ENCODE assay signal across 8 cellular contexts in the genomic region with DNA sequence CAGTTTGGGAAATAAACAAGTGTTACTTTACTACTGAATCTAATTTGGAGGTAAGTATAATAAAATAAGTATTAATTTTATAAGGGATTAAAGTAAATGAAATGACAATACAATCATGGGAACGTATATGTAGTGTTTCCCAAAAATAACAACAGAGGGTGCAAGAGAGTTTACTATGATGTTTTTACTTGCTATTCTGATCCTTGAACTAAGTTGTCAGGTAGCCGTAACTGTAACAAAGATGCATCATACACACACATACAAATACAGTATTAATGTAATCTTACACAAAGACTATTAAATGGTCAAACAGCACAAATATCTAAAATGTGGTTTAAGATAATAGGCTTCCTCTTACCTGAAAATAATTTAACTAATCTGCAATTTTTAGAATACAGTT.
DNase-seq lines count a peak whose midpoint lies in the region; ATAC-seq and TF ChIP-seq lines count a peak whose summit lies in the region.

No MANE protein-coding gene starts in this region.

- H2AFZ ChIP-seq in mammary epithelial cell (ENCODE audit: low read depth, low read length) = no peak overlapping the region

- H4K20me1 ChIP-seq in mammary epithelial cell (ENCODE audit: insufficient read depth, low read length) = no peaks in the 10 kb centered on the region

- H3K9me3 Mint-ChIP-seq in nephron progenitor cell = no peaks in the 10 kb centered on the region

- H3K27ac Mint-ChIP-seq in nephron progenitor cell = no peak overlapping the region

- intact Hi-C loops in mammary epithelial cell (cut with micrococcal nuclease) = loop anchor here (1.0 to 5.0 kb wide), 4 partner anchors 211 to 866 kb away; no protein-coding TSS in a partner anchor
- intact Hi-C loops in lower lobe of right lung (cut with DNase I) = no loop called here

- H3K4me3 Mint-ChIP-seq in nephron progenitor cell = no peak overlapping the region

- in situ Hi-C loops in mammary epithelial cell (cut with MboI; ENCODE audit: low sequenced_read_pairs in 2 of 2) = loop anchor here (25.0 kb wide), 1 partner anchor 406 kb away; no protein-coding TSS in a partner anchor

- H3K9ac ChIP-seq in mammary epithelial cell (ENCODE audit: insufficient read depth, low read length) = no peak overlapping the region

- no peaks in the 10 kb centered on the region for H3K79me2 ChIP-seq in mammary epithelial cell (ENCODE audit: insufficient read depth, low read length)

- H3K4me1 ChIP-seq in mammary epithelial cell (ENCODE audit: insufficient read depth, low read length) = no peaks in the 10 kb centered on the region
- H3K4me1 ChIP-seq in lower lobe of right lung = no peaks in the 10 kb centered on the region

- CTCF ChIA-PET in mammary epithelial cell (lab: Charles Lee; ENCODE audit: low non-redundant PET) = no interaction called here

- DNase-seq in AG08395 (ENCODE audit: low spot score) (peak; percentile 18), NCI-H2196 treated with DMSO at 0.1 percent for 48 hours (lab: John Stamatoyannopoulos, UW; ENCODE audit: unreplicated experiment) (peak; percentile 3), mammary epithelial cell (peak; percentile 23), lower lobe of right lung (no peak), nephron progenitor cell (no peak)

- dilution Hi-C loops in mammary epithelial cell (cut with HindIII; ENCODE audit: low sequenced_read_pairs) = loop anchor here (25.0 kb wide), 1 partner anchor 406 kb away; no protein-coding TSS in a partner anchor

- TF ChIP-seq CTCF in mammary epithelial cell (conservative IDR thresholded peaks at IDR 0.05 in 1 of 2, IDR thresholded peaks at IDR 0.05 in 1 of 2; ENCODE audit: extremely low read depth in 1 of 2, insufficient read depth in 1 of 2, low read depth in 1 of 2, low read length in 2 of 2) (peak; percentile 32 to 53), lower lobe of right lung (IDR thresholded peaks at IDR 0.05) (peak; percentile 39), nephron progenitor cell (IDR thresholded peaks at IDR 0.05) (no peak)

- H3K4me1 Mint-ChIP-seq in nephron progenitor cell = no peaks in the 10 kb centered on the region

- no peaks in the 10 kb centered on the region for H3K36me3 Mint-ChIP-seq in nephron progenitor cell (ENCODE audit: low read depth)

- no peaks in the 10 kb centered on the region for H3K27me3 ChIP-seq in mammary epithelial cell (ENCODE audit: insufficient read depth, low read length)
- H3K27me3 ChIP-seq in lower lobe of right lung (ENCODE audit: low read depth) = no peaks in the 10 kb centered on the region

- H3K9me3 ChIP-seq in mammary epithelial cell (replicated peaks; ENCODE audit: insufficient read depth, low read length) (no peaks in the 10 kb centered on the region), lower lobe of right lung (no peaks in the 10 kb centered on the region)

- 23% methylated on average over 2 of the region's 2 CpGs for WGBS in mammary epithelial cell (ENCODE audit: low coverage, missing lambda C conversion rate)

- no peak overlapping the region for H3K4me2 ChIP-seq in mammary epithelial cell (ENCODE audit: insufficient read depth, low read depth, low read length)

- ATAC-seq in GM18909 (IDR thresholded peaks at IDR 0.05; ENCODE audit: poor library complexity, unreplicated experiment) (peak; percentile 56), lower lobe of right lung (no peak), GM21529 (IDR thresholded peaks at IDR 0.05; ENCODE audit: unreplicated experiment) (no peak), GM19351 (IDR thresholded peaks at IDR 0.05; ENCODE audit: unreplicated experiment) (no peak)

- H3K27ac ChIP-seq in mammary epithelial cell (ENCODE audit: insufficient read depth, low read depth, low read length) (no peak overlapping the region), lower lobe of right lung (no peak overlapping the region)

- no peak overlapping the region for H3K4me3 ChIP-seq in mammary epithelial cell (replicated peaks in 1 of 3; ENCODE audit: insufficient read depth in 1 of 3, low read depth in 2 of 3, low read length in 3 of 3)
- no peak overlapping the region for H3K4me3 ChIP-seq in lower lobe of right lung

- no peaks in the 10 kb centered on the region for H3K27me3 Mint-ChIP-seq in nephron progenitor cell (ENCODE audit: low read depth, poor library complexity)

- H3K36me3 ChIP-seq in mammary epithelial cell (ENCODE audit: insufficient read depth, low read length) (peaks cover 2% of the 10 kb centered on the region), lower lobe of right lung (no peaks in the 10 kb centered on the region)

- BruUV-seq in mammary epithelial cell (replicated peaks; lab: Mats Ljungman, UMichigan) = no TSS peak

Comparison
In these comparisons a context has a peak if more than half of its experiments do, and no peak if none do; other contexts are left out.
1. DNase-seq: peak in AG08395 (single experiment), NCI-H2196 treated with DMSO at 0.1 percent for 48 hours (single experiment) and mammary epithelial cell (single experiment); none in lower lobe of right lung (single experiment) and nephron progenitor cell (single experiment).